Comparison of ENCODE assay signal across 15 cellular contexts in the genomic region with DNA sequence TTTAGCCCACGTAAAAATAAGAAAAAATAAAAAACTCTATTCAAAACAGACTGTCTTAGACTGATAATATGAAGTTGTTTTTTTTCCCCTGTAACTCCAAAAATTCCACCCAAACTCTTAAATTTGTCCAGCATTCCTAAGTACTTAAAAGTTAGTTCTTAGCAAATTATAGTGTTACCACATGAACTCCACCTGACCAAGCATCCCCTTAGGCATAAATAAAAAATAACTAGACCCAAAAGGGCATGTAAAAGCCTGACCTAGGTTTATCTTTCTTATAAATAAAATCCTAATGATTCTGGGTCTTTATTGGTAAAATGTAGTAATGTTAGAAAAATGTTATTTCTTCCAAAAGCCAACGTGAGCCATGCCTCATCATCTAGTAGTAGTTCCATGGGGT. TPM values are rescaled to one million over a fixed set of nuclear protein-coding genes. Genes with fewer than 3 reads are reported as not detected.
DNase-seq lines count a peak whose midpoint lies in the region; ATAC-seq and TF ChIP-seq lines count a peak whose summit lies in the region.
"Had no signal": no experiment of that assay in that cellular context is flagged by ENCODE, and none has a peak within 500 bp of the region (broad histone marks: within the 10 kb centered on the region; RNA-seq: fewer than 3 reads in every experiment).

No MANE protein-coding gene starts in this region.

- POLR2A ChIA-PET in activated CD8-positive, alpha-beta T cell treated with anti-CD3 and anti-CD28 coated beads, Interleukin-2, amount 10 ng/mL, durations not matched to agents 7 days and 5 days (lab: Charles Lee), result no interaction called here

- peaks cover 44% of the 10 kb centered on the region for H3K4me1 Mint-ChIP-seq in osteocyte (ENCODE audit: unreplicated experiment)
- H3K4me1 Mint-ChIP-seq in activated CD8-positive, alpha-beta T cell treated with anti-CD3 and anti-CD28 coated beads, Interleukin-2, amount 10 ng/mL, durations not matched to agents 7 days and 5 days (ENCODE audit: low read depth), result peaks cover 7% of the 10 kb centered on the region

- peaks cover 44% of the 10 kb centered on the region for H3K36me3 Mint-ChIP-seq in osteocyte (ENCODE audit: unreplicated experiment)
- H3K36me3 Mint-ChIP-seq in activated CD8-positive, alpha-beta T cell treated with anti-CD3 and anti-CD28 coated beads, Interleukin-2, amount 10 ng/mL, durations not matched to agents 7 days and 5 days (ENCODE audit: low read depth), result peaks cover 36% of the 10 kb centered on the region

- TF ChIP-seq CTCF in AG09309 (IDR thresholded peaks at IDR 0.05; ENCODE audit: control insufficient read depth, insufficient read depth, low read depth, low read length, missing control alignments) (no peak), osteocyte (IDR thresholded peaks at IDR 0.05) (no peak)

- CTCF ChIA-PET in activated CD8-positive, alpha-beta T cell treated with anti-CD3 and anti-CD28 coated beads, Interleukin-2, amount 10 ng/mL, durations not matched to agents 7 days and 5 days (lab: Charles Lee), result no interaction called here

- DNase-seq in AG09309 (ENCODE audit: low read depth) (peak; percentile 73), EL (peak; percentile 38), M059J (ENCODE audit: low read depth) (peak; percentile 54), osteocyte (ENCODE audit: extremely low spot score, unreplicated experiment) (no peak), NCI-H2227 treated with DMSO at 0.1 percent for 48 hours (lab: John Stamatoyannopoulos, UW) (no peak), UCSD-AML1 (lab: John Stamatoyannopoulos, UW; ENCODE audit: unreplicated experiment) (no peak)
- DNase-seq in activated CD8-positive, alpha-beta T cell treated with anti-CD3 and anti-CD28 coated beads, Interleukin-2, amount 10 ng/mL, durations not matched to agents 7 days and 5 days, result no peak
- DNase-seq: 8988T; C1 segment of cervical spinal cord; Caco-2; CD4-positive, CD25-positive, alpha-beta regulatory T cell; CD8-positive, alpha-beta memory T cell; H9 had no signal

- no peak overlapping the region for H3K4me3 ChIP-seq in AG09309 (ENCODE audit: control insufficient read depth, low read depth, low read length)
- H3K4me3 ChIP-seq: GM12878 had no signal

- H3K9me3 Mint-ChIP-seq in osteocyte (ENCODE audit: unreplicated experiment), result no peaks in the 10 kb centered on the region
- no peaks in the 10 kb centered on the region for H3K9me3 Mint-ChIP-seq in activated CD8-positive, alpha-beta T cell treated with anti-CD3 and anti-CD28 coated beads, Interleukin-2, amount 10 ng/mL, durations not matched to agents 7 days and 5 days (ENCODE audit: insufficient read depth)
- H3K9me3 Mint-ChIP-seq: CD4-positive, CD25-positive, alpha-beta regulatory T cell; CD8-positive, alpha-beta memory T cell; H9 had no signal

- H3K27me3 Mint-ChIP-seq in osteocyte (ENCODE audit: unreplicated experiment), result no peaks in the 10 kb centered on the region
- no peaks in the 10 kb centered on the region for H3K27me3 Mint-ChIP-seq in activated CD8-positive, alpha-beta T cell treated with anti-CD3 and anti-CD28 coated beads, Interleukin-2, amount 10 ng/mL, durations not matched to agents 7 days and 5 days (ENCODE audit: low read depth)
- H3K27me3 Mint-ChIP-seq: B cell; CD4-positive, CD25-positive, alpha-beta regulatory T cell; CD8-positive, alpha-beta memory T cell had no signal

- H3K4me3 Mint-ChIP-seq in osteocyte (ENCODE audit: unreplicated experiment), result no peak overlapping the region
- H3K4me3 Mint-ChIP-seq in activated CD8-positive, alpha-beta T cell treated with anti-CD3 and anti-CD28 coated beads, Interleukin-2, amount 10 ng/mL, durations not matched to agents 7 days and 5 days, result no peak overlapping the region
- H3K4me3 Mint-ChIP-seq: B cell; CD4-positive, CD25-positive, alpha-beta regulatory T cell; CD8-positive, alpha-beta memory T cell; H9 had no signal

- peak overlapping the region; percentile 64 for H3K27ac Mint-ChIP-seq in osteocyte (ENCODE audit: unreplicated experiment)
- no peak overlapping the region for H3K27ac Mint-ChIP-seq in activated CD8-positive, alpha-beta T cell treated with anti-CD3 and anti-CD28 coated beads, Interleukin-2, amount 10 ng/mL, durations not matched to agents 7 days and 5 days
- H3K27ac Mint-ChIP-seq: B cell; CD4-positive, CD25-positive, alpha-beta regulatory T cell; CD8-positive, alpha-beta memory T cell had no signal

- ATAC-seq in activated CD8-positive, alpha-beta T cell treated with anti-CD3 and anti-CD28 coated beads, Interleukin-2, amount 10 ng/mL, durations not matched to agents 7 days and 5 days, result no peak
- ATAC-seq: GM12878 had no signal

RNA-seq across cellular contexts. Expression of a gene that starts 54.3 kb away (rescaled TPM):
- 9.0 and 14.3 TPM in 2 replicates for total RNA-seq in M059J (2014; rRNA removed; shearing (Covaris generic))
- 22.2 and 25.1 TPM in 2 replicates for total RNA-seq in osteocyte
- total RNA-seq in activated CD8-positive, alpha-beta T cell treated with anti-CD3 and anti-CD28 coated beads, Interleukin-2, amount 10 ng/mL, durations not matched to agents 7 days and 5 days, result 10 to 100 TPM; 15.8 to 16.4 TPM

Comparison
In these comparisons a context has a peak if more than half of its experiments do, and no peak if none do; other contexts are left out.
1. DNase-seq: peak in AG09309 (single experiment), EL (single experiment) and M059J (single experiment); none in osteocyte (single experiment), NCI-H2227 treated with DMSO at 0.1 percent for 48 hours (single experiment), activated CD8-positive, alpha-beta T cell treated with anti-CD3 and anti-CD28 coated beads, Interleukin-2, amount 10 ng/mL, durations not matched to agents 7 days and 5 days (single experiment) and UCSD-AML1 (single experiment).